Comparison of ENCODE assay signal across 1 cellular context in genomic region chr17:55068862-55069771, GRCh38.
TF ChIP-seq lines count a peak whose summit lies in the region.

No MANE protein-coding gene starts in this region.

TF ChIP-seq in liver, 16 proteins besides CTCF, POLR2A, EP300 and RAD21 (continued from another document):
- no peak for TF ChIP-seq ZBTB33 (IDR thresholded peaks at IDR 0.05)
- TF ChIP-seq JUND (IDR thresholded peaks at IDR 0.05), result no peak
- no peak for TF ChIP-seq NR2F2 (IDR thresholded peaks at IDR 0.05)
TF ChIP-seq in liver: peak in this region for 6.
